30 cellular contexts compared by ENCODE assay signal in the genomic region with DNA sequence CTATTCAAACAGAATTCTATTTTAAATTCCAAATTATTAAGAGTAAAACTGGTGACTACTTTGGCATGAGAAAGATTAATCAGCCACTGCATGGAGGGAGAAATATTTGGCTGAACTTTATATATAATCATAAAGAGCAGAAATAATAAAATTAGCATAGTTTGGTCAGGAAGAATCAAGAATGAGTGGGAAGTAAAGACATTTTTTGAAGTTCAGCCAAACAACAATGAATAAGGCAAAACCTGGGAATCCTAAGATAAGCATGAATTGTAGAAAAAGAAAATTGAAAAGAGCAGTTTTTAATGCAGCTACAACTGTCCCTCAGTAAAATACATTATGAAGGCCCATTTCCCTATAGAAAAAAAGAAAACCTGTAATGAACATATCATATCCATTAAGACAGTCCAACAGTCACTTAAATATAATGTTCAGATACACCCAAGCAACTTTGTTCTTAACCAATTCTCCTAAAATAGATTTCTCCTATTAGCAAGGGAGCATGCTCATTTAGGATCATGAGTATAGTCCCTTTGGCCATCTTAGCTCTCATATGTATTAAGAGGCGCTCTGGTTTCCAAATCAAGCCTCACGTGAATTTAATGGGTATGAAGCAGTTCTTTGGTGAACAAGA. TPM values are rescaled to one million over a fixed set of nuclear protein-coding genes. Genes with fewer than 3 reads are reported as not detected.
"Had no signal": no experiment of that assay in that cellular context is flagged by ENCODE, and none has a peak within 500 bp of the region (broad histone marks: within the 10 kb centered on the region; RNA-seq: fewer than 3 reads in every experiment).

No MANE protein-coding gene starts in this region.

- H3K9me3 Mint-ChIP-seq: activated CD4-positive, alpha-beta memory T cell treated with anti-CD3 and anti-CD28 coated beads for 36 hours; activated CD4-positive, alpha-beta T cell treated with anti-CD3 and anti-CD28 coated beads, Interleukin-2, amount 10 ng/mL, durations not matched to agents 7 days and 5 days; activated naive CD4-positive, alpha-beta T cell treated with anti-CD3 and anti-CD28 coated beads, Interleukin-2, amount 10 ng/mL, durations not matched to agents 7 days and 5 days; activated naive CD8-positive, alpha-beta T cell treated with anti-CD3 and anti-CD28 coated beads for 36 hours; activated T-cell treated with anti-CD3 and anti-CD28 coated beads, Interleukin-2, amount 50 U/mL, for 72 hours; activated T-helper 2 cell treated with anti-CD3 and anti-CD28 coated beads, Interferon-gamma antibody, Interleukin-2, Interleukin-4, amounts not matched to agents 10 μg/mL and 5 μg/mL and 100 μg/mL, durations not matched to agents 14 hours and 24 hours and 36 hours; T-helper 1 cell treated with Interleukin-12 subunit alpha and Interleukin-12 subunit beta and Interleukin-4 antibody, amounts not matched to agents 30 μg/mL and 1 μg/mL, for 36 hours had no signal

- H3K4me3 Mint-ChIP-seq: activated CD4-positive, alpha-beta memory T cell treated with anti-CD3 and anti-CD28 coated beads for 36 hours; activated CD4-positive, alpha-beta T cell treated with anti-CD3 and anti-CD28 coated beads, Interleukin-2, amount 10 ng/mL, durations not matched to agents 7 days and 5 days; activated naive CD4-positive, alpha-beta T cell treated with anti-CD3 and anti-CD28 coated beads, Interleukin-2, amount 10 ng/mL, durations not matched to agents 7 days and 5 days; activated naive CD8-positive, alpha-beta T cell treated with anti-CD3 and anti-CD28 coated beads for 36 hours; activated T-cell treated with anti-CD3 and anti-CD28 coated beads, Interleukin-2, amount 50 U/mL, for 72 hours; T-helper 1 cell treated with Interleukin-12 subunit alpha and Interleukin-12 subunit beta and Interleukin-4 antibody, amounts not matched to agents 30 μg/mL and 1 μg/mL, for 36 hours had no signal

- H3K27ac Mint-ChIP-seq: activated CD4-positive, alpha-beta memory T cell treated with anti-CD3 and anti-CD28 coated beads for 36 hours; activated CD4-positive, alpha-beta T cell treated with anti-CD3 and anti-CD28 coated beads, Interleukin-2, amount 10 ng/mL, durations not matched to agents 7 days and 5 days; activated naive CD4-positive, alpha-beta T cell treated with anti-CD3 and anti-CD28 coated beads, Interleukin-2, amount 10 ng/mL, durations not matched to agents 7 days and 5 days; activated naive CD8-positive, alpha-beta T cell treated with anti-CD3 and anti-CD28 coated beads for 36 hours; activated T-cell treated with anti-CD3 and anti-CD28 coated beads, Interleukin-2, amount 50 U/mL, for 72 hours; activated T-helper 2 cell treated with anti-CD3 and anti-CD28 coated beads, Interferon-gamma antibody, Interleukin-2, Interleukin-4, amounts not matched to agents 10 μg/mL and 5 μg/mL and 100 μg/mL, durations not matched to agents 14 hours and 24 hours and 36 hours; T-helper 1 cell treated with Interleukin-12 subunit alpha and Interleukin-12 subunit beta and Interleukin-4 antibody, amounts not matched to agents 30 μg/mL and 1 μg/mL, for 36 hours had no signal

- H3K27ac ChIP-seq: adrenal gland, breast epithelium, VCaP had no signal

- H3K27me3 ChIP-seq: adrenal gland, breast epithelium, MG63 had no signal

- H3K36me3 ChIP-seq: adrenal gland, breast epithelium, MG63 had no signal

- H3K27me3 Mint-ChIP-seq: activated naive CD8-positive, alpha-beta T cell treated with anti-CD3 and anti-CD28 coated beads for 36 hours had no signal

- H3K36me3 Mint-ChIP-seq: activated CD4-positive, alpha-beta memory T cell treated with anti-CD3 and anti-CD28 coated beads for 36 hours; activated naive CD4-positive, alpha-beta T cell treated with anti-CD3 and anti-CD28 coated beads, Interleukin-2, amount 10 ng/mL, durations not matched to agents 7 days and 5 days; activated naive CD8-positive, alpha-beta T cell treated with anti-CD3 and anti-CD28 coated beads for 36 hours had no signal

- H3K9me3 ChIP-seq: adrenal gland, breast epithelium, MG63 had no signal

- H3K4me3 ChIP-seq: adrenal gland, breast epithelium, MG63 had no signal

- H3K4me1 ChIP-seq: breast epithelium had no signal

- DNase-seq: activated CD4-positive, alpha-beta memory T cell treated with anti-CD3 and anti-CD28 coated beads for 36 hours; activated CD4-positive, alpha-beta T cell treated with anti-CD3 and anti-CD28 coated beads, Interleukin-2, amount 10 ng/mL, durations not matched to agents 7 days and 5 days; activated CD4-positive, CD25-positive, alpha-beta regulatory T cell; activated CD8-positive, alpha-beta memory T cell treated with anti-CD3 and anti-CD28 coated beads for 24 hours; activated gamma-delta T cell treated with Interleukin-2 at 50 U/mL for 16 hours; activated naive CD4-positive, alpha-beta T cell treated with anti-CD3 and anti-CD28 coated beads, Interleukin-2, amount 10 ng/mL, durations not matched to agents 7 days and 5 days; activated naive CD8-positive, alpha-beta T cell treated with anti-CD3 and anti-CD28 coated beads for 36 hours; activated T-cell treated with anti-CD3 and anti-CD28 coated beads, Interleukin-2, amount 50 U/mL, for 72 hours; adrenal gland; anterior cingulate cortex; caudate nucleus; MG63; MV-4-11; NCI-H1092 treated with DMSO at 0.1 percent for 48 hours; NCI-H1417 treated with DMSO at 0.1 percent for 48 hours; NCI-H1694; NCI-H2029; NCI-H2107; NCI-H2171 treated with DMSO at 0.1 percent for 48 hours; NCI-H226; NCI-H526; NCI-H82; RPMI8226 had no signal

- H3K4me1 Mint-ChIP-seq: activated CD4-positive, alpha-beta T cell treated with anti-CD3 and anti-CD28 coated beads, Interleukin-2, amount 10 ng/mL, durations not matched to agents 7 days and 5 days; activated naive CD4-positive, alpha-beta T cell treated with anti-CD3 and anti-CD28 coated beads, Interleukin-2, amount 10 ng/mL, durations not matched to agents 7 days and 5 days; activated naive CD8-positive, alpha-beta T cell treated with anti-CD3 and anti-CD28 coated beads for 36 hours had no signal

- ATAC-seq: activated T-cell treated with anti-CD3 and anti-CD28 coated beads, Interleukin-2, amount 50 U/mL, for 72 hours; Panc1; Right ventricle myocardium inferior had no signal

RNA-seq across cellular contexts. Expression of gene TMEM17, which starts 6.5 kb away (rescaled TPM):
- total RNA-seq: activated CD4-positive, alpha-beta T cell treated with anti-CD3 and anti-CD28 coated beads, Interleukin-2, amount 10 ng/mL, durations not matched to agents 7 days and 5 days; activated T-helper 2 cell treated with anti-CD3 and anti-CD28 coated beads, Interferon-gamma antibody, Interleukin-2, Interleukin-4, amounts not matched to agents 10 μg/mL and 5 μg/mL and 100 μg/mL, durations not matched to agents 14 hours and 24 hours and 36 hours; OCI-LY7 had no signal
